In the genomic region with DNA sequence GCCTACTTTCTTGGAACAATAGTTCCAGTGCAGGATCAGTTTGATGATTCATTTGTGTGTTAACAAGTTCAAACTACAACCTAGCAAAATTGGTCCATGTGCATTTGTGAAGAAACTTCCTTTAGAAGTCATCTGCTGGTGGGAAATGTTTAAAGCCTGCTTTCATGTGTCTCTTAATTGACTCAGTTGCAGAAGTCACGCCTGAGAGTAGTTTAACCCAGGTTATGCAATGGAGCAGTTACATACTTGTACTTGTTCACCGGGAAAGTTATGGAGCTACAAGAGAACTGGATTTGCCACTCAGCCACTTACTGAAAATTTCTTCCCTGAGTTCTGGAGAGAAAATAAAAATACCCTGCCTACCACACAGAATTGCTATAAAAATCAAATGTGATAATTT, we compare ENCODE assay signal across 13 cellular contexts.
A peak's percentile ranks its signal among the peaks of the same experiment; 100 is the strongest.
DNase-seq lines count a peak whose midpoint lies in the region; ATAC-seq and TF ChIP-seq lines count a peak whose summit lies in the region.
"Had no signal": no experiment of that assay in that cellular context is flagged by ENCODE, and none has a peak within 500 bp of the region (broad histone marks: within the 10 kb centered on the region; RNA-seq: fewer than 3 reads in every experiment).

No MANE protein-coding gene starts in this region.

- DNase-seq in DMS53 (lab: John Stamatoyannopoulos, UW) = peak; percentile 58
- peak; percentile 55 for DNase-seq in DMS53 treated with DMSO at 0.1 percent for 48 hours (lab: John Stamatoyannopoulos, UW; ENCODE audit: unreplicated experiment)
- no peak for DNase-seq in glutamatergic neuron
- DNase-seq in renal cortical epithelial cell (ENCODE audit: low read depth) = peak; percentile 6
- DNase-seq in mucosa of gallbladder (ENCODE audit: low spot score) = no peak
- no peak for DNase-seq in left ventricle myocardium superior
- DNase-seq: BE2C; CD4-positive, alpha-beta memory T cell; DND-41; GDM1; H7 had no signal

- H3K4me3 Mint-ChIP-seq in glutamatergic neuron (ENCODE audit: unreplicated experiment) = no peak overlapping the region
- H3K4me3 Mint-ChIP-seq: CD4-positive, alpha-beta memory T cell; GM23338 had no signal

- H3K36me3 Mint-ChIP-seq in glutamatergic neuron (ENCODE audit: unreplicated experiment) = no peaks in the 10 kb centered on the region
- H3K36me3 Mint-ChIP-seq: CD4-positive, alpha-beta memory T cell had no signal

- peak overlapping the region; percentile 97 for H3K27ac Mint-ChIP-seq in glutamatergic neuron (ENCODE audit: unreplicated experiment)
- H3K27ac Mint-ChIP-seq: CD4-positive, alpha-beta memory T cell; GM23338 had no signal

- peaks cover 56% of the 10 kb centered on the region for H3K4me1 Mint-ChIP-seq in glutamatergic neuron (ENCODE audit: low read depth, unreplicated experiment)
- H3K4me1 Mint-ChIP-seq: CD4-positive, alpha-beta memory T cell had no signal

- peaks cover 6% of the 10 kb centered on the region for H3K27me3 Mint-ChIP-seq in glutamatergic neuron (ENCODE audit: unreplicated experiment)
- H3K27me3 Mint-ChIP-seq: CD4-positive, alpha-beta memory T cell had no signal

- TF ChIP-seq CTCF in glutamatergic neuron (IDR thresholded peaks at IDR 0.05; ENCODE audit: partially characterized antibody, unreplicated experiment) = no peak

- intact Hi-C loops in left ventricle myocardium superior (cut with micrococcal nuclease) = no loop called here

- peaks cover 5% of the 10 kb centered on the region for H3K9me3 Mint-ChIP-seq in glutamatergic neuron (ENCODE audit: unreplicated experiment)
- H3K9me3 Mint-ChIP-seq: GM23338 had no signal

- ATAC-seq in left ventricle myocardium superior = no peak
- ATAC-seq: A549, GM23338 had no signal

Comparison
In these comparisons a context has a peak if more than half of its experiments do, and no peak if none do; other contexts are left out.
1. DNase-seq: peak in DMS53 (single experiment), DMS53 treated with DMSO at 0.1 percent for 48 hours (single experiment) and renal cortical epithelial cell (single experiment); none in glutamatergic neuron (single experiment), mucosa of gallbladder (single experiment) and left ventricle myocardium superior (single experiment).